24 cellular contexts compared by ENCODE assay signal in genomic region chr6:112130878-112131277, GRCh38.
"Had no signal": no experiment of that assay in that cellular context is flagged by ENCODE, and none has a peak within 500 bp of the region (broad histone marks: within the 10 kb centered on the region; RNA-seq: fewer than 3 reads in every experiment).

No MANE protein-coding gene starts in this region.

- H3K79me2 ChIP-seq: hepatocyte, parathyroid adenoma had no signal

- H3K36me3 ChIP-seq: neural progenitor cell, right lobe of liver had no signal

- H3K4me2 ChIP-seq: hepatocyte, neural progenitor cell, smooth muscle cell had no signal

- FAIRE-seq: colon, frontal cortex had no signal

- H3K9ac ChIP-seq: neural progenitor cell, parathyroid adenoma had no signal

- H3K27me3 ChIP-seq: dorsolateral prefrontal cortex, esophagus squamous epithelium, heart left ventricle, hepatocyte, left lung, neural progenitor cell, right lobe of liver, suprapubic skin, transverse colon had no signal

- ATAC-seq: heart left ventricle; left cardiac atrium; left lung; naive thymus-derived CD4-positive, alpha-beta T cell; right lobe of liver; stimulated activated naive CD8-positive, alpha-beta T cell treated with anti-CD3 and anti-CD28 coated beads, Interleukin-15, amount 100 ng/mL, for 72 hours had no signal

- DNase-seq: dorsolateral prefrontal cortex; effector CD4-positive, alpha-beta T cell; esophagus squamous epithelium; heart left ventricle; left cardiac atrium; left lung; mesendoderm; midbrain; naive thymus-derived CD4-positive, alpha-beta T cell; right lobe of liver; stimulated activated CD4-positive, alpha-beta T cell treated with anti-CD3 and anti-CD28 coated beads, Interleukin-12 subunit alpha, Interleukin-12 subunit beta, amount 100 ng/mL, for 4 hours; stimulated activated CD4-positive, alpha-beta T cell treated with anti-CD3 and anti-CD28 coated beads, Interleukin-1b, Interleukin-23, amount 100 ng/mL, for 48 hours; stimulated activated CD4-positive, alpha-beta T cell treated with anti-CD3 and anti-CD28 coated beads, Interleukin-4, amount 100 ng/mL, for 1 hour; stimulated activated CD8-positive, alpha-beta memory T cell treated with anti-CD3 and anti-CD28 coated beads, Interleukin-4, amount 100 ng/mL, for 48 hours; stimulated activated naive CD4-positive, alpha-beta T cell; stimulated activated naive CD8-positive, alpha-beta T cell treated with anti-CD3 and anti-CD28 coated beads, Interleukin-15, amount 100 ng/mL, for 72 hours; transverse colon had no signal

- H3K4me1 ChIP-seq: esophagus squamous epithelium, left lung, neural progenitor cell, parathyroid adenoma, right lobe of liver, suprapubic skin, transverse colon had no signal

- H2AFZ ChIP-seq: hepatocyte, neural progenitor cell, parathyroid adenoma had no signal

- H3K27ac ChIP-seq: dorsolateral prefrontal cortex, esophagus squamous epithelium, hepatocyte, left lung, neural progenitor cell, parathyroid adenoma, right lobe of liver, suprapubic skin had no signal

- H3K9me3 ChIP-seq: esophagus squamous epithelium, heart left ventricle, left lung, right lobe of liver, suprapubic skin, transverse colon had no signal

- H3K4me3 ChIP-seq: dorsolateral prefrontal cortex, esophagus squamous epithelium, heart left ventricle, hepatocyte, left lung, neural progenitor cell, right lobe of liver, smooth muscle cell, suprapubic skin, transverse colon had no signal
